In genomic region chr3:72309626-72310025, GRCh38 we compare ENCODE assay signal across 22 cellular contexts.
DNase-seq lines count a peak whose midpoint lies in the region; ATAC-seq, FAIRE-seq and TF ChIP-seq lines count a peak whose summit lies in the region.
"Had no signal": no experiment of that assay in that cellular context is flagged by ENCODE, and none has a peak within 500 bp of the region (broad histone marks: within the 10 kb centered on the region; RNA-seq: fewer than 3 reads in every experiment).

No MANE protein-coding gene starts in this region.

- H3K9me3 ChIP-seq in lower lobe of right lung = no peaks in the 10 kb centered on the region
- no peaks in the 10 kb centered on the region for H3K9me3 ChIP-seq in kidney (ENCODE audit: control insufficient read depth in 1 of 2, low read length in 2 of 2)
- H3K9me3 ChIP-seq: adrenal gland, Caco-2, SJCRH30, thyroid gland had no signal

- no peaks in the 10 kb centered on the region for H3K36me3 ChIP-seq in lower lobe of right lung
- no peaks in the 10 kb centered on the region for H3K36me3 ChIP-seq in kidney (ENCODE audit: control insufficient read depth in 1 of 2, insufficient read depth in 2 of 2, low read length in 2 of 2)
- H3K36me3 ChIP-seq: adrenal gland, SJCRH30, thyroid gland had no signal

- H3K4me1 Mint-ChIP-seq in CD14-positive monocyte = peaks cover 30% of the 10 kb centered on the region

- TF ChIP-seq CTCF in CD14-positive monocyte (IDR thresholded peaks at IDR 0.05) (no peak), lower lobe of right lung (IDR thresholded peaks at IDR 0.05) (no peak), kidney (IDR thresholded peaks at IDR 0.05; ENCODE audit: borderline replicate concordance, extremely low read depth, insufficient read depth) (no peak)

- H3K4me3 ChIP-seq in lower lobe of right lung = no peak overlapping the region
- no peak overlapping the region for H3K4me3 ChIP-seq in kidney (ENCODE audit: low read length in 2 of 2)
- H3K4me3 ChIP-seq: adrenal gland, SJCRH30, thyroid gland had no signal

- H3K27me3 Mint-ChIP-seq in CD14-positive monocyte (ENCODE audit: low read depth in 3 of 3) = peaks cover 1 to 8% (median 2%) of the 10 kb centered on the region in 3 donors
- H3K27me3 Mint-ChIP-seq: activated CD4-positive, alpha-beta T cell treated with anti-CD3 and anti-CD28 coated beads for 36 hours had no signal

- H3K27me3 ChIP-seq in lower lobe of right lung (ENCODE audit: low read depth) = no peaks in the 10 kb centered on the region
- H3K27me3 ChIP-seq: adrenal gland, SJCRH30, thyroid gland had no signal

- no peaks in the 10 kb centered on the region for H3K36me3 Mint-ChIP-seq in CD14-positive monocyte
- H3K36me3 Mint-ChIP-seq: activated CD8-positive, alpha-beta memory T cell treated with anti-CD3 and anti-CD28 coated beads, Interleukin-2, amount 10 ng/mL, durations not matched to agents 7 days and 5 days had no signal

- intact Hi-C loops in CD14-positive monocyte (cut with micrococcal nuclease) = no loop called here
- intact Hi-C loops in lower lobe of right lung (cut with DNase I) = no loop called here
- intact Hi-C loops in kidney (cut with DNase I) = no loop called here

- H3K4me1 ChIP-seq in lower lobe of right lung (peaks cover 22% of the 10 kb centered on the region), kidney (ENCODE audit: control insufficient read depth in 1 of 2, insufficient read depth in 1 of 2, low read depth in 1 of 2, low read length in 2 of 2) (peaks cover 4 to 9% of the 10 kb centered on the region in 2 donors)
- H3K4me1 ChIP-seq: Caco-2, SJCRH30 had no signal

- peak overlapping the region in 1 of 2 donors; percentile 55 for H3K4me3 Mint-ChIP-seq in CD14-positive monocyte
- H3K4me3 Mint-ChIP-seq: activated CD4-positive, alpha-beta T cell treated with anti-CD3 and anti-CD28 coated beads for 36 hours; activated CD8-positive, alpha-beta memory T cell treated with anti-CD3 and anti-CD28 coated beads, Interleukin-2, amount 10 ng/mL, durations not matched to agents 7 days and 5 days; endodermal cell had no signal

- DNase-seq in CD14-positive monocyte (ENCODE audit: low spot score) = no peak
- DNase-seq in GM19239 (ENCODE audit: insufficient read length, low spot score) = no peak
- peak; percentile 63 for DNase-seq in SK-N-DZ (ENCODE audit: low spot score)
- DNase-seq in lower lobe of right lung = no peak
- DNase-seq in activated CD8-positive, alpha-beta memory T cell treated with anti-CD3 and anti-CD28 coated beads for 24 hours = no peak
- no peak for DNase-seq in RKO (ENCODE audit: low spot score)
- DNase-seq in kidney = no peak
- DNase-seq: activated CD8-positive, alpha-beta memory T cell treated with anti-CD3 and anti-CD28 coated beads, Interleukin-2, amount 10 ng/mL, durations not matched to agents 7 days and 5 days; Caco-2; endodermal cell; glutamatergic neuron; midbrain; NCI-H1694; NCI-H774; PC-3 had no signal

- ATAC-seq in lower lobe of right lung = no peak
- no peak for ATAC-seq in HG02970 (IDR thresholded peaks at IDR 0.05; ENCODE audit: low FRiP score, unreplicated experiment)

- no peaks in the 10 kb centered on the region for H3K9me3 Mint-ChIP-seq in CD14-positive monocyte
- H3K9me3 Mint-ChIP-seq: endodermal cell had no signal

- H3K27ac Mint-ChIP-seq in CD14-positive monocyte = peak overlapping the region in 5 of 7 donors; percentile 15 to 92 (median 64)
- H3K27ac Mint-ChIP-seq: endodermal cell, progenitor cell of endocrine pancreas had no signal

- FAIRE-seq in GM19239 (lab: Jason Lieb, UNC) = peak; percentile 63
- no peak for FAIRE-seq in kidney (lab: Jason Lieb, UNC)
- FAIRE-seq: colon had no signal

- peak overlapping the region; percentile 60 for H3K27ac ChIP-seq in lower lobe of right lung
- no peak overlapping the region for H3K27ac ChIP-seq in kidney (ENCODE audit: low read depth in 2 of 2, low read length in 2 of 2)
- H3K27ac ChIP-seq: SJCRH30, thyroid gland had no signal

- no peak overlapping the region for H3K9ac ChIP-seq in kidney (ENCODE audit: low read length in 2 of 2)
